In the genomic region with DNA sequence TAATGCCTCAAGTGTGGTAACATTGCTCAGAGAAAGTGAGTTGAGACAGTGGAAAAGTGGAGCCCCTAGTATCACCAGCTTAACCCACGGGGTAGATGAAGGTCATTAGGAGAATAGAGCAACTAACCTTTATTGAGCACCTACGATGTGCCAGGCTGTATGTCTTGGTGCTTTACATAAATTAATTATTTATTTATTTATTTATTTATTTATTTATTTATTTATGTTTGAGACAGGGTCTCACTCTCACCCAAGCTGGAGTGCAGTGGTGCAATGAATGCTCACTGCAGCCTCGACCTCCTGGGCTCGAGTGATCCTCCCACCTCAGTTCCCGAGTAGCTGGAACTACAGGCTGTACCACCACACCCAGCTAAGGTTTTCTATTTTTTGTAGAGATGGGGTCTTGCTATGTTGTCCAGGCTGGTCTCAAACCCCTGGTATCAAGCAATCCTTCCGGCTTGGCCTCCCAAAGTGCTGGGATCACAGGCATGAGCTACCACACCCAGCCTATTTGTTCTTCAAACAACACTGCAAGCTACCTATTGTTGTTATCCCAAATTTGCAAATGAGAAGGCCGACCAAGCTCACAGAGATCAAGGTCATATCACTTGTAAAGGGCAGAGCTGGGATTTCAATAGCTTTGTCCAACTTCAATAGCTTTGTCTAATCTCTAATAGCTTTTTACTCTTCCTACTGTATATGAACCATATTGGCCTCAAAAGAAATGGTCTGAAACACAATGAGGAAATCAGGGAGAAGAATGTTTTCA, we compare ENCODE assay signal across 21 cellular contexts. TPM values are rescaled to one million over a fixed set of nuclear protein-coding genes. Genes with fewer than 3 reads are reported as not detected.
DNase-seq lines count a peak whose midpoint lies in the region; ATAC-seq, FAIRE-seq and TF ChIP-seq lines count a peak whose summit lies in the region.
"Had no signal": no experiment of that assay in that cellular context is flagged by ENCODE, and none has a peak within 500 bp of the region (broad histone marks: within the 10 kb centered on the region; RNA-seq: fewer than 3 reads in every experiment).

No MANE protein-coding gene starts in this region.

- peaks cover 49% of the 10 kb centered on the region for H3K4me1 ChIP-seq in HepG2 (ENCODE audit: insufficient read depth, low read length)
- H3K4me1 ChIP-seq in right lobe of liver, result peaks cover 0 to 27% (median 12%) of the 10 kb centered on the region in 4 donors
- H3K4me1 ChIP-seq in HEK293 (ENCODE audit: control insufficient read depth, insufficient read depth, low read length), result no peaks in the 10 kb centered on the region
- peaks cover 0 to 3% of the 10 kb centered on the region in 2 experiments; a peak in 2 of 5 replicates for H3K4me1 ChIP-seq in K562 (replicated peaks in 1 of 2; ENCODE audit: control insufficient read depth in 2 of 2, insufficient read depth in 2 of 2, low read length in 2 of 2)
- H3K4me1 ChIP-seq: BE2C had no signal

- TF ChIP-seq CTCF in HepG2 (CRISPR knock-in tag; IDR thresholded peaks at IDR 0.05) (no peak), right lobe of liver (IDR thresholded peaks at IDR 0.05) (no peak), HEK293 (tag by site-specific recombination; IDR thresholded peaks at IDR 0.05) (no peak), K562 (IDR thresholded peaks at IDR 0.05 in 2 of 3, conservative IDR thresholded peaks at IDR 0.05 in 1 of 3; ENCODE audit: insufficient read depth in 2 of 3, low read depth in 1 of 3, low read length in 3 of 3) (no peak)

- WGBS in HepG2 (ENCODE audit: low lambda C conversion rate), result 48% methylated on average over 7 of the region's 7 CpGs
- WGBS in right lobe of liver (ENCODE audit: insufficient coverage, low coverage, low lambda C conversion rate, missing lambda C conversion rate), result 87% methylated on average over 3 of the region's 7 CpGs
- WGBS in K562 (ENCODE audit: insufficient coverage, low coverage, missing lambda C conversion rate), result 11% methylated on average over 7 of the region's 7 CpGs

- DNase-seq in HepG2 (ENCODE audit: low spot score) (peak; percentile 41), right lobe of liver (no peak), K562 (ENCODE audit: extremely low read depth in 1 of 4, low spot score in 3 of 4) (no peak), DMS153 (lab: John Stamatoyannopoulos, UW) (no peak)
- DNase-seq: ACHN; BE2C; C1 segment of cervical spinal cord; CD4-positive, alpha-beta memory T cell; CD4-positive, CD25-positive, alpha-beta regulatory T cell; CD8-positive, alpha-beta memory T cell; COR-L47; DMS 273 treated with DMSO at 0.1 percent for 48 hours; DMS79 treated with DMSO at 0.1 percent for 48 hours; GF-D8 had no signal

- FAIRE-seq in HepG2 (lab: Jason Lieb, UNC) (no peak), K562 (lab: Jason Lieb, UNC) (no peak)
- FAIRE-seq: G401.6, GM12891, GM19239 had no signal

- H3K4me2 ChIP-seq in HepG2 (ENCODE audit: low read depth, low read length), result no peak overlapping the region
- no peak overlapping the region for H3K4me2 ChIP-seq in K562 (ENCODE audit: insufficient read depth, low read length)
- H3K4me2 ChIP-seq: BLaER1 had no signal

- no peaks in the 10 kb centered on the region for H3K36me3 ChIP-seq in HepG2 (replicated peaks in 1 of 2; ENCODE audit: control insufficient read depth in 1 of 2, insufficient read depth in 2 of 2, low read length in 2 of 2)
- no peaks in the 10 kb centered on the region for H3K36me3 ChIP-seq in right lobe of liver
- H3K36me3 ChIP-seq in HEK293 (ENCODE audit: control insufficient read depth in 2 of 2, insufficient read depth in 1 of 2, low read length in 2 of 2), result no peaks in the 10 kb centered on the region
- no peaks in the 10 kb centered on the region for H3K36me3 ChIP-seq in K562 (ENCODE audit: control insufficient read depth, insufficient read depth, low read length)
- H3K36me3 ChIP-seq: BE2C, BLaER1 had no signal

- H3K9me3 ChIP-seq in HepG2 (ENCODE audit: low read length) (no peaks in the 10 kb centered on the region), right lobe of liver (no peaks in the 10 kb centered on the region), HEK293 (ENCODE audit: control insufficient read depth, insufficient read depth, low read depth, low read length) (no peaks in the 10 kb centered on the region), K562 (replicated peaks; ENCODE audit: control insufficient read depth, insufficient read depth, low read depth, low read length) (no peaks in the 10 kb centered on the region)
- H3K9me3 ChIP-seq: BE2C, BLaER1 had no signal

- H3K9ac ChIP-seq in HepG2 (ENCODE audit: insufficient read depth, low read depth, low read length) (no peak overlapping the region), K562 (ENCODE audit: insufficient read depth in 1 of 2, low read depth in 2 of 2, low read length in 2 of 2) (no peak overlapping the region)
- H3K9ac ChIP-seq: BLaER1 had no signal

- ATAC-seq in HepG2 (no peak), right lobe of liver (no peak), K562 (no peak), GM19463 (IDR thresholded peaks at IDR 0.05; ENCODE audit: unreplicated experiment) (no peak)

- in situ Hi-C loops in HepG2 (cut with HindIII; ENCODE audit: extremely low pct_ligation_motif_present, low pct_unique_long_range_greater_than_20kb), result no loop called here
- in situ Hi-C loops in K562 (cut with MboI), result no loop called here

- H3K27me3 ChIP-seq in HepG2 (ENCODE audit: control insufficient read depth in 1 of 2, insufficient read depth in 2 of 2, low read length in 2 of 2) (no peaks in the 10 kb centered on the region), right lobe of liver (no peaks in the 10 kb centered on the region), K562 (ENCODE audit: control insufficient read depth in 2 of 2, insufficient read depth in 2 of 2, low read length in 2 of 2) (peaks cover 0 to 8% of the 10 kb centered on the region in 2 experiments; a peak in 1 of 5 replicates)
- H3K27me3 ChIP-seq: BE2C, BLaER1 had no signal

- H2AFZ ChIP-seq in HepG2 (ENCODE audit: low read length), result no peak overlapping the region
- H2AFZ ChIP-seq in K562 (ENCODE audit: low read depth, low read length), result no peak overlapping the region

- H3K27ac ChIP-seq in HepG2 (ENCODE audit: extremely low read length, insufficient read depth, low read length), result no peak overlapping the region
- no peak overlapping the region for H3K27ac ChIP-seq in right lobe of liver
- no peak overlapping the region for H3K27ac ChIP-seq in HEK293 (ENCODE audit: extremely low read depth, low read depth, low read length)
- no peak overlapping the region for H3K27ac ChIP-seq in K562 (ENCODE audit: extremely low read depth, low read depth, low read length)
- H3K27ac ChIP-seq: 22Rv1, BLaER1 had no signal

- CTCF ChIA-PET in HepG2 (lab: Yijun Ruan, JAX; ENCODE audit: low intra/inter-chr PET ratio, low total read pairs), result no interaction called here
- CTCF ChIA-PET in HEK293 (lab: Yijun Ruan, JAX), result interaction anchor here (0.6 to 1.1 kb wide), 2 partner anchors 37 to 139 kb away, joined by 3 read pairs; no protein-coding TSS in a partner anchor
- CTCF ChIA-PET in K562 (lab: Yijun Ruan, JAX; ENCODE audit: low intra/inter-chr PET ratio), result no interaction called here

- no TSS peak for BruUV-seq in HepG2 (replicated peaks; lab: Mats Ljungman, UMichigan)
- no TSS peak for BruUV-seq in K562 (replicated peaks; lab: Mats Ljungman, UMichigan)

- no peak for TF ChIP-seq EP300 in HepG2 (IDR thresholded peaks at IDR 0.05; ENCODE audit: low read depth in 2 of 2, low read length in 2 of 2)
- TF ChIP-seq EP300 in HepG2 (CRISPR knock-in tag; IDR thresholded peaks at IDR 0.05; ENCODE audit: borderline replicate concordance), result no peak
- no peak for TF ChIP-seq EP300 in K562 (IDR thresholded peaks at IDR 0.05; ENCODE audit: low read length)

- no peaks in the 10 kb centered on the region for H4K20me1 ChIP-seq in HepG2 (ENCODE audit: insufficient read depth, low read length)
- H4K20me1 ChIP-seq in K562 (replicated peaks; ENCODE audit: control insufficient read depth, insufficient read depth, low read length), result no peaks in the 10 kb centered on the region
- H4K20me1 ChIP-seq: BLaER1 had no signal

- H3K79me2 ChIP-seq in HepG2 (ENCODE audit: insufficient read depth, low read length) (no peaks in the 10 kb centered on the region), K562 (ENCODE audit: control insufficient read depth, insufficient read depth, low read length) (no peaks in the 10 kb centered on the region)

- TF ChIP-seq RAD21 in HepG2 (CRISPR knock-in tag; IDR thresholded peaks at IDR 0.05) (no peak), K562 (CRISPR knock-in tag; conservative IDR thresholded peaks at IDR 0.05 in 1 of 2, IDR thresholded peaks at IDR 0.05 in 1 of 2) (no peak)

- no peaks in the 10 kb centered on the region for H3K9me1 ChIP-seq in K562 (ENCODE audit: control insufficient read depth, insufficient read depth, low read length)

- intact Hi-C loops in HepG2 (cut with micrococcal nuclease; ENCODE audit: unreplicated experiment) (no loop called here), right lobe of liver (cut with DNase I) (no loop called here), K562 (cut with micrococcal nuclease) (no loop called here)

- H3K4me3 ChIP-seq in HepG2 (replicated peaks in 1 of 3; ENCODE audit: insufficient read depth in 1 of 3, low read depth in 2 of 3, low read length in 3 of 3) (no peak overlapping the region), right lobe of liver (no peak overlapping the region), HEK293 (ENCODE audit: low read depth, low read length) (no peak overlapping the region), K562 (no peak overlapping the region)
- H3K4me3 ChIP-seq: BLaER1 had no signal

- POLR2A ChIA-PET in HepG2 (lab: Yijun Ruan, JAX) (interaction anchor here (1.3 kb wide), 1 partner anchor 26 kb away, joined by 7 read pairs; a partner anchor contains a TSS), HEK293 (lab: Yijun Ruan, JAX) (no interaction called here), K562 (lab: Yijun Ruan, JAX) (no interaction called here)

- TF ChIP-seq POLR2A in HepG2 (IDR thresholded peaks at IDR 0.05; ENCODE audit: insufficient read depth in 1 of 2, low read depth in 2 of 2, low read length in 2 of 2) (no peak), right lobe of liver (IDR thresholded peaks at IDR 0.05) (no peak), K562 (conservative IDR thresholded peaks at IDR 0.05) (no peak)

RNA-seq across cellular contexts. Expression of a gene that starts 25.8 kb away (rescaled TPM):
- 9.6 and 14.5 TPM in 2 replicates for total RNA-seq in HepG2 (2016; rRNA removed; fragmentation: Illumina TruSeq; extraction: Trizol)
- 2.0 and 2.9 TPM in 2 replicates for total RNA-seq in HepG2 (2016; cell fraction: cytosol; rRNA removed; fragmentation: Illumina TruSeq; extraction: Trizol; ENCODE audit: low read depth)
- total RNA-seq in HepG2 (2016; cell fraction: insoluble cytoplasmic fraction; rRNA removed; fragmentation: Illumina TruSeq; extraction: Trizol), result 9.5 and 15.4 TPM in 2 replicates
- 3.3 and 3.6 TPM in 2 replicates for total RNA-seq in HepG2 (2016; cell fraction: membrane; rRNA removed; fragmentation: Illumina TruSeq; extraction: Trizol)
- total RNA-seq in HepG2 (2016; cell fraction: nucleus; rRNA removed; fragmentation: Illumina TruSeq; extraction: Trizol), result 6.5 and 8.3 TPM in 2 replicates
- polyA plus RNA-seq in HepG2 (2011; rRNA removed), result 10.7 and 12.7 TPM in 2 replicates
- 5.3 and 10.1 TPM in 2 replicates for polyA plus RNA-seq in HepG2 (2011; cell fraction: cytosol; rRNA removed)
- polyA plus RNA-seq in HepG2 (2011; cell fraction: nucleus; rRNA removed), result 10.8 and 13.7 TPM in 2 replicates
- polyA plus RNA-seq in HepG2 (2012), result 13.3 and 18.6 TPM in 2 replicates
- 2.8 and 3.7 TPM in 2 replicates for polyA plus RNA-seq in HepG2 (2016; cell fraction: cytosol; fragmentation: Illumina TruSeq; extraction: Trizol; ENCODE audit: low read depth)
- polyA plus RNA-seq in HepG2 (2016; cell fraction: insoluble cytoplasmic fraction; fragmentation: Illumina TruSeq; extraction: Trizol; ENCODE audit: low read depth), result 21.4 and 21.5 TPM in 2 replicates
- 4.2 and 5.1 TPM in 2 replicates for polyA plus RNA-seq in HepG2 (2016; cell fraction: membrane; fragmentation: Illumina TruSeq; extraction: Trizol; ENCODE audit: low read depth)
- 12.2 and 12.3 TPM in 2 replicates for polyA plus RNA-seq in HepG2 (2016; cell fraction: nucleus; fragmentation: Illumina TruSeq; extraction: Trizol; ENCODE audit: insufficient read depth, low read depth)
- polyA minus RNA-seq in HepG2 (2011; rRNA and poly(A)+ RNA removed; ENCODE audit: low replicate concordance), result 1.0 and 3.9 TPM in 2 replicates
- polyA minus RNA-seq in HepG2 (2011; cell fraction: cytosol; rRNA and poly(A)+ RNA removed), result 4.7 and 5.9 TPM in 2 replicates
- polyA minus RNA-seq in HepG2 (2011; cell fraction: nucleus; rRNA and poly(A)+ RNA removed), result 18.8 and 21.1 TPM in 2 replicates
- 10 to 100 TPM; 38.1 to 56.8 (median 46.4) TPM for total RNA-seq in right lobe of liver
- 1.4 and 6.8 TPM in 2 replicates for total RNA-seq in K562 (2011; cell fraction: chromatin; rRNA removed; ENCODE audit: low replicate concordance)
- 1.2 and 1.4 TPM in 2 replicates for total RNA-seq in K562 (2011; cell fraction: nucleolus; rRNA removed)
- 3.0 and 3.7 TPM in 2 replicates for total RNA-seq in K562 (2011; cell fraction: nucleoplasm; rRNA removed)
- total RNA-seq in K562 (2014; rRNA removed), result 1.2 and 1.8 TPM in 2 replicates
- total RNA-seq in K562 (2014; rRNA removed; fragmentation: Illumina TruSeq; extraction: Trizol), result 2.3 and 3.3 TPM in 2 replicates
- 2.4 and 4.3 TPM in 2 replicates for total RNA-seq in K562 (2015; rRNA removed; fragmentation: Illumina TruSeq; extraction: Trizol)
- 2.5 and 2.9 TPM in 2 replicates for total RNA-seq in K562 (2021)
- 4.1 and 5.0 TPM in 2 replicates for polyA plus RNA-seq in K562 (2011; rRNA removed)
- 2.1 and 2.7 TPM in 2 replicates for polyA plus RNA-seq in K562 (2011; cell fraction: cytosol; rRNA removed)
- 8.2 and 9.9 TPM in 2 replicates for polyA plus RNA-seq in K562 (2011; cell fraction: nucleus; rRNA removed)
- 2.8 and 5.0 TPM in 2 replicates for polyA plus RNA-seq in K562 (2012)
- polyA plus RNA-seq in K562 (2014; fragmentation: Illumina TruSeq; extraction: Trizol), result 2.9 and 3.4 TPM in 2 replicates
- polyA plus RNA-seq in K562 (2014; fragmentation: Nextera tagmentation; extraction: Ambion mirVana), result 1 to 10 TPM; 2.0 to 2.1 TPM
- 2.1 and 4.3 TPM in 2 replicates for polyA plus RNA-seq in K562 (2014; rRNA removed)
- 1.6 and 3.5 TPM in 2 replicates for polyA minus RNA-seq in K562 (2011; rRNA and poly(A)+ RNA removed)
- polyA minus RNA-seq in K562 (2011; cell fraction: cytosol; rRNA and poly(A)+ RNA removed), result not detected in 2 replicates
- polyA minus RNA-seq in K562 (2011; cell fraction: nucleus; rRNA and poly(A)+ RNA removed), result 4.3 and 5.2 TPM in 2 replicates
